In the genomic region with DNA sequence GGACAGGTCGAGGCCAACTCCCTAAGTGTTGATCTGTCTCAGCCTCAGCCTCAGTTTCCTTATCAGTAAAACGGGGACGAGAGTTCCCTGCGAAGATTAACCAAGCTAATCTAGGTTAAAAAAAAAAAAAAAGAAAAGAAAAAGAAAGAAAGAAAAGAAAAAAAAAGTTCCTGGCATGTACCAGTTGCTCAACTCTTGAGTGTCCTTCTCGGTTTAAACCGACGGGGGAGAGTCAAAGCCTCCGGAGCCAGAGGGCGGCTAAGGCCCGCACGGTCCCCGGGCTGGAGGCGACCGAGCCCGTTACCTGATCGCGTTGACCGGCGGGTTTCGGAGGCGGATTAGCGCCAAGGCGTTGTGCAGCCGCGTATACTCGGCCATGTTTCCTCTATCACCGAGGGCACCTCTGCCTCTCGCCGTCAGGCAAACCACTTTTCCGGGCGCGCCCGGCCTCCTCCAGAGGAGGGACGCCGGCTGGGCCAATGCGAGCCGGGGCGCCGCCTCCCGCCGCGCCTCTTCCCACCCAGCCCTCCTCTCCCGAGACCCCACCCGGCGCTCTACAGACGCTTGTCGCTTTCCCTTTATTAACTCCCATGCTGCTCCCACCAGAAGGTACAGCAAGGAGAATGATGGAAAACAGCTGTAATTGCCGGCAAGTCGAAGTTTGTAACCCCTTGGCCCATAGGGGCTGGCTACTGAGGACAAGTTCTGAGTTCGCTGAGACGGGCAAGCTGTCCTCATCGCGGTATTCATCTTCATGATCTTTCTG, we compare ENCODE assay signal across 1 cellular context.
TF ChIP-seq lines count a peak whose summit lies in the region.

A gene (minus strand): TSS at position 405 of the 766 bp plus-strand sequence. CDS start 27 bp downstream, at position 378.

TF ChIP-seq in HepG2, 621 proteins besides CTCF, POLR2A, EP300 and RAD21 (continued from another document and continues in another):
- TF ChIP-seq, protein P1, sequence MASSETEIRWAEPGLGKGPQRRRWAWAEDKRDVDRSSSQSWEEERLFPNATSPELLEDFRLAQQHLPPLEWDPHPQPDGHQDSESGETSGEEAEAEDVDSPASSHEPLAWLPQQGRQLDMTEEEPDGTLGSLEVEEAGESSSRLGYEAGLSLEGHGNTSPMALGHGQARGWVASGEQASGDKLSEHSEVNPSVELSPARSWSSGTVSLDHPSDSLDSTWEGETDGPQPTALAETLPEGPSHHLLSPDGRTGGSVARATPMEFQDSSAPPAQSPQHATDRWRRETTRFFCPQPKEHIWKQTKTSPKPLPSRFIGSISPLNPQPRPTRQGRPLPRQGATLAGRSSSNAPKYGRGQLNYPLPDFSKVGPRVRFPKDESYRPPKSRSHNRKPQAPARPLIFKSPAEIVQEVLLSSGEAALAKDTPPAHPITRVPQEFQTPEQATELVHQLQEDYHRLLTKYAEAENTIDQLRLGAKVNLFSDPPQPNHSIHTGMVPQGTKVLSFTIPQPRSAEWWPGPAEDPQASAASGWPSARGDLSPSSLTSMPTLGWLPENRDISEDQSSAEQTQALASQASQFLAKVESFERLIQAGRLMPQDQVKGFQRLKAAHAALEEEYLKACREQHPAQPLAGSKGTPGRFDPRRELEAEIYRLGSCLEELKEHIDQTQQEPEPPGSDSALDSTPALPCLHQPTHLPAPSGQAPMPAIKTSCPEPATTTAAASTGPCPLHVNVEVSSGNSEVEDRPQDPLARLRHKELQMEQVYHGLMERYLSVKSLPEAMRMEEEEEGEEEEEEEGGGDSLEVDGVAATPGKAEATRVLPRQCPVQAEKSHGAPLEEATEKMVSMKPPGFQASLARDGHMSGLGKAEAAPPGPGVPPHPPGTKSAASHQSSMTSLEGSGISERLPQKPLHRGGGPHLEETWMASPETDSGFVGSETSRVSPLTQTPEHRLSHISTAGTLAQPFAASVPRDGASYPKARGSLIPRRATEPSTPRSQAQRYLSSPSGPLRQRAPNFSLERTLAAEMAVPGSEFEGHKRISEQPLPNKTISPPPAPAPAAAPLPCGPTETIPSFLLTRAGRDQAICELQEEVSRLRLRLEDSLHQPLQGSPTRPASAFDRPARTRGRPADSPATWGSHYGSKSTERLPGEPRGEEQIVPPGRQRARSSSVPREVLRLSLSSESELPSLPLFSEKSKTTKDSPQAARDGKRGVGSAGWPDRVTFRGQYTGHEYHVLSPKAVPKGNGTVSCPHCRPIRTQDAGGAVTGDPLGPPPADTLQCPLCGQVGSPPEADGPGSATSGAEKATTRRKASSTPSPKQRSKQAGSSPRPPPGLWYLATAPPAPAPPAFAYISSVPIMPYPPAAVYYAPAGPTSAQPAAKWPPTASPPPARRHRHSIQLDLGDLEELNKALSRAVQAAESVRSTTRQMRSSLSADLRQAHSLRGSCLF (CRISPR knock-in tag; IDR thresholded peaks at IDR 0.05; ENCODE audit: borderline replicate concordance) = no peak
- no peak for TF ChIP-seq SP1 (IDR thresholded peaks at IDR 0.05)
- TF ChIP-seq SP1 (CRISPR knock-in tag; IDR thresholded peaks at IDR 0.05) = 0 out of 2 replicates have a peak, but pooled peaks have one; percentile 17
- TF ChIP-seq HDAC2 (CRISPR knock-in tag; IDR thresholded peaks at IDR 0.05) = peak; percentile 57
- 0 out of 2 replicates have a peak, but pooled peaks have one; percentile 56 for TF ChIP-seq ZNF615 (CRISPR knock-in tag; IDR thresholded peaks at IDR 0.05; ENCODE audit: borderline replicate concordance)
- no peak for TF ChIP-seq ZNF496 (CRISPR knock-in tag; IDR thresholded peaks at IDR 0.05; ENCODE audit: insufficient replicate concordance)
- 0 out of 2 replicates have a peak, but pooled peaks have one; percentile 27 for TF ChIP-seq ZNF720 (CRISPR knock-in tag; IDR thresholded peaks at IDR 0.05)
- peak; percentile 46; the same call in 1 of the 2 replicates for TF ChIP-seq HDAC1 (CRISPR knock-in tag; IDR thresholded peaks at IDR 0.05)
- TF ChIP-seq ZNF879 (CRISPR knock-in tag; IDR thresholded peaks at IDR 0.05) = 0 out of 2 replicates have a peak, but pooled peaks have one; percentile 34
- TF ChIP-seq ZNF781 (CRISPR knock-in tag; IDR thresholded peaks at IDR 0.05; ENCODE audit: borderline replicate concordance, not compliant biosample characterization) = peak; percentile 64
- TF ChIP-seq KLF9 (CRISPR knock-in tag; IDR thresholded peaks at IDR 0.05; ENCODE audit: low read depth) = no peak
- no peak for TF ChIP-seq CREM (IDR thresholded peaks at IDR 0.05)
- TF ChIP-seq CREM (CRISPR knock-in tag; IDR thresholded peaks at IDR 0.05) = no peak
- peak; percentile 41; the same call in 1 of the 2 replicates for TF ChIP-seq RXRA (CRISPR knock-in tag; IDR thresholded peaks at IDR 0.05)
- peak; percentile 72 for TF ChIP-seq ZMYM4 (CRISPR knock-in tag; IDR thresholded peaks at IDR 0.05)
- TF ChIP-seq NFYB (CRISPR knock-in tag; IDR thresholded peaks at IDR 0.05) = peak; percentile 63
- peak; percentile 97 for TF ChIP-seq RBFOX2 (IDR thresholded peaks at IDR 0.05; ENCODE audit: low read depth, low read length)
- no peak for TF ChIP-seq ATM (IDR thresholded peaks at IDR 0.05; ENCODE audit: borderline replicate concordance)
- 0 out of 2 replicates have a peak, but pooled peaks have one; percentile 38 for TF ChIP-seq ZSCAN25 (CRISPR knock-in tag; IDR thresholded peaks at IDR 0.05)
- TF ChIP-seq, protein P2, sequence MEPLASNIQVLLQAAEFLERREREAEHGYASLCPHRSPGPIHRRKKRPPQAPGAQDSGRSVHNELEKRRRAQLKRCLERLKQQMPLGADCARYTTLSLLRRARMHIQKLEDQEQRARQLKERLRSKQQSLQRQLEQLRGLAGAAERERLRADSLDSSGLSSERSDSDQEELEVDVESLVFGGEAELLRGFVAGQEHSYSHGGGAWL (CRISPR knock-in tag; IDR thresholded peaks at IDR 0.05) = peak; percentile 62; the same call in 1 of the 2 replicates
- TF ChIP-seq HNRNPK (IDR thresholded peaks at IDR 0.05; ENCODE audit: low read depth, low read length, poor library complexity, severe bottlenecking) = peak; percentile 46
- TF ChIP-seq ISL2 (CRISPR knock-in tag; IDR thresholded peaks at IDR 0.05) = 0 out of 2 replicates have a peak, but pooled peaks have one; percentile 53
- TF ChIP-seq, protein P3, sequence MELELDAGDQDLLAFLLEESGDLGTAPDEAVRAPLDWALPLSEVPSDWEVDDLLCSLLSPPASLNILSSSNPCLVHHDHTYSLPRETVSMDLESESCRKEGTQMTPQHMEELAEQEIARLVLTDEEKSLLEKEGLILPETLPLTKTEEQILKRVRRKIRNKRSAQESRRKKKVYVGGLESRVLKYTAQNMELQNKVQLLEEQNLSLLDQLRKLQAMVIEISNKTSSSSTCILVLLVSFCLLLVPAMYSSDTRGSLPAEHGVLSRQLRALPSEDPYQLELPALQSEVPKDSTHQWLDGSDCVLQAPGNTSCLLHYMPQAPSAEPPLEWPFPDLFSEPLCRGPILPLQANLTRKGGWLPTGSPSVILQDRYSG (CRISPR knock-in tag; IDR thresholded peaks at IDR 0.05) = no peak
- peak; percentile 39; the same call in 1 of the 2 replicates for TF ChIP-seq BORCS8-MEF2B (CRISPR knock-in tag; IDR thresholded peaks at IDR 0.05)
- no peak for TF ChIP-seq KDM1A (CRISPR knock-in tag; IDR thresholded peaks at IDR 0.05)
- TF ChIP-seq ZNF180 (CRISPR knock-in tag; IDR thresholded peaks at IDR 0.05; ENCODE audit: borderline replicate concordance, low read depth) = no peak
- peak; percentile 35; the same call in 1 of the 2 replicates for TF ChIP-seq ZNF263 (CRISPR knock-in tag; IDR thresholded peaks at IDR 0.05)
- TF ChIP-seq SP140L (CRISPR knock-in tag; IDR thresholded peaks at IDR 0.05; ENCODE audit: borderline replicate concordance) = no peak
- TF ChIP-seq, protein P4, sequence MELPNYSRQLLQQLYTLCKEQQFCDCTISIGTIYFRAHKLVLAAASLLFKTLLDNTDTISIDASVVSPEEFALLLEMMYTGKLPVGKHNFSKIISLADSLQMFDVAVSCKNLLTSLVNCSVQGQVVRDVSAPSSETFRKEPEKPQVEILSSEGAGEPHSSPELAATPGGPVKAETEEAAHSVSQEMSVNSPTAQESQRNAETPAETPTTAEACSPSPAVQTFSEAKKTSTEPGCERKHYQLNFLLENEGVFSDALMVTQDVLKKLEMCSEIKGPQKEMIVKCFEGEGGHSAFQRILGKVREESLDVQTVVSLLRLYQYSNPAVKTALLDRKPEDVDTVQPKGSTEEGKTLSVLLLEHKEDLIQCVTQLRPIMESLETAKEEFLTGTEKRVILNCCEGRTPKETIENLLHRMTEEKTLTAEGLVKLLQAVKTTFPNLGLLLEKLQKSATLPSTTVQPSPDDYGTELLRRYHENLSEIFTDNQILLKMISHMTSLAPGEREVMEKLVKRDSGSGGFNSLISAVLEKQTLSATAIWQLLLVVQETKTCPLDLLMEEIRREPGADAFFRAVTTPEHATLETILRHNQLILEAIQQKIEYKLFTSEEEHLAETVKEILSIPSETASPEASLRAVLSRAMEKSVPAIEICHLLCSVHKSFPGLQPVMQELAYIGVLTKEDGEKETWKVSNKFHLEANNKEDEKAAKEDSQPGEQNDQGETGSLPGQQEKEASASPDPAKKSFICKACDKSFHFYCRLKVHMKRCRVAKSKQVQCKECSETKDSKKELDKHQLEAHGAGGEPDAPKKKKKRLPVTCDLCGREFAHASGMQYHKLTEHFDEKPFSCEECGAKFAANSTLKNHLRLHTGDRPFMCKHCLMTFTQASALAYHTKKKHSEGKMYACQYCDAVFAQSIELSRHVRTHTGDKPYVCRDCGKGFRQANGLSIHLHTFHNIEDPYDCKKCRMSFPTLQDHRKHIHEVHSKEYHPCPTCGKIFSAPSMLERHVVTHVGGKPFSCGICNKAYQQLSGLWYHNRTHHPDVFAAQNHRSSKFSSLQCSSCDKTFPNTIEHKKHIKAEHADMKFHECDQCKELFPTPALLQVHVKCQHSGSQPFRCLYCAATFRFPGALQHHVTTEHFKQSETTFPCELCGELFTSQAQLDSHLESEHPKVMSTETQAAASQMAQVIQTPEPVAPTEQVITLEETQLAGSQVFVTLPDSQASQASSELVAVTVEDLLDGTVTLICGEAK (IDR thresholded peaks at IDR 0.05) = no peak
- TF ChIP-seq, protein P4 (CRISPR knock-in tag; IDR thresholded peaks at IDR 0.05) = peak; percentile 55; the same call in 1 of the 2 replicates
- TF ChIP-seq ZSCAN20 (CRISPR knock-in tag; IDR thresholded peaks at IDR 0.05; ENCODE audit: borderline replicate concordance) = no peak; the same call in 1 of the 2 replicates
- TF ChIP-seq, protein P5, sequence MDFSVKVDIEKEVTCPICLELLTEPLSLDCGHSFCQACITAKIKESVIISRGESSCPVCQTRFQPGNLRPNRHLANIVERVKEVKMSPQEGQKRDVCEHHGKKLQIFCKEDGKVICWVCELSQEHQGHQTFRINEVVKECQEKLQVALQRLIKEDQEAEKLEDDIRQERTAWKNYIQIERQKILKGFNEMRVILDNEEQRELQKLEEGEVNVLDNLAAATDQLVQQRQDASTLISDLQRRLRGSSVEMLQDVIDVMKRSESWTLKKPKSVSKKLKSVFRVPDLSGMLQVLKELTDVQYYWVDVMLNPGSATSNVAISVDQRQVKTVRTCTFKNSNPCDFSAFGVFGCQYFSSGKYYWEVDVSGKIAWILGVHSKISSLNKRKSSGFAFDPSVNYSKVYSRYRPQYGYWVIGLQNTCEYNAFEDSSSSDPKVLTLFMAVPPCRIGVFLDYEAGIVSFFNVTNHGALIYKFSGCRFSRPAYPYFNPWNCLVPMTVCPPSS (IDR thresholded peaks at IDR 0.05) = no peak
- peak; percentile 75 for TF ChIP-seq SAP130 (CRISPR knock-in tag; IDR thresholded peaks at IDR 0.05; ENCODE audit: low read depth)
- no peak for TF ChIP-seq FOXA1 (IDR thresholded peaks at IDR 0.05)
- TF ChIP-seq FOXA1 (CRISPR knock-in tag; IDR thresholded peaks at IDR 0.05) = no peak; the same call in 1 of the 2 replicates
- no peak for TF ChIP-seq SATB2 (CRISPR knock-in tag; IDR thresholded peaks at IDR 0.05)
- peak; percentile 79 for TF ChIP-seq ZSCAN9 (CRISPR knock-in tag; IDR thresholded peaks at IDR 0.05; ENCODE audit: borderline replicate concordance)
- TF ChIP-seq, protein P6, sequence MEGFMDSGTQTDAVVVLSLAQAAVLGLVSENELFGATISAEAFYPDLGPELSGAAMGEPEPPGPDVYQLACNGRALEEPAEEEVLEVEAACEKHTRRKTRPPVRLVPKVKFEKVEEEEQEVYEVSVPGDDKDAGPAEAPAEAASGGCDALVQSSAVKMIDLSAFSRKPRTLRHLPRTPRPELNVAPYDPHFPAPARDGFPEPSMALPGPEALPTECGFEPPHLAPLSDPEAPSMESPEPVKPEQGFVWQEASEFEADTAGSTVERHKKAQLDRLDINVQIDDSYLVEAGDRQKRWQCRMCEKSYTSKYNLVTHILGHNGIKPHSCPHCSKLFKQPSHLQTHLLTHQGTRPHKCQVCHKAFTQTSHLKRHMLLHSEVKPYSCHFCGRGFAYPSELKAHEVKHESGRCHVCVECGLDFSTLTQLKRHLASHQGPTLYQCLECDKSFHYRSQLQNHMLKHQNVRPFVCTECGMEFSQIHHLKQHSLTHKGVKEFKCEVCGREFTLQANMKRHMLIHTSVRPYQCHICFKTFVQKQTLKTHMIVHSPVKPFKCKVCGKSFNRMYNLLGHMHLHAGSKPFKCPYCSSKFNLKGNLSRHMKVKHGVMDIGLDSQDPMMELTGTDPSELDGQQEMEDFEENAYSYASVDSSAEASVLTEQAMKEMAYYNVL (CRISPR knock-in tag; IDR thresholded peaks at IDR 0.05; ENCODE audit: borderline replicate concordance) = 0 out of 2 replicates have a peak, but pooled peaks have one; percentile 46
- 0 out of 2 replicates have a peak, but pooled peaks have one; percentile 22 for TF ChIP-seq ZFAT (CRISPR knock-in tag; conservative IDR thresholded peaks at IDR 0.05)
- TF ChIP-seq NPAS2 (CRISPR knock-in tag; IDR thresholded peaks at IDR 0.05; ENCODE audit: borderline replicate concordance) = no peak
- no peak for TF ChIP-seq NR2C2 (CRISPR knock-in tag; IDR thresholded peaks at IDR 0.05; ENCODE audit: borderline replicate concordance)
- no peak for TF ChIP-seq ZNF432 (CRISPR knock-in tag; IDR thresholded peaks at IDR 0.05; ENCODE audit: borderline replicate concordance)
